ENCODE assay signal across 11 cellular contexts in genomic region chr10:113187066-113187777, GRCh38.
DNase-seq lines count a peak whose midpoint lies in the region; ATAC-seq and TF ChIP-seq lines count a peak whose summit lies in the region.
"Had no signal": no experiment of that assay in that cellular context is flagged by ENCODE, and none has a peak within 500 bp of the region (broad histone marks: within the 10 kb centered on the region; RNA-seq: fewer than 3 reads in every experiment).

No MANE protein-coding gene starts in this region.

- no peak overlapping the region for H3K27ac ChIP-seq in hepatocyte
- H3K27ac ChIP-seq: GM23248, vagina had no signal

- H3K27me3 ChIP-seq in hepatocyte, result no peaks in the 10 kb centered on the region
- H3K27me3 ChIP-seq: vagina had no signal

- in situ Hi-C loops in astrocyte of the spinal cord (cut with HindIII; ENCODE audit: low sequenced_read_pairs), result no loop called here

- TF ChIP-seq CTCF in astrocyte of the spinal cord (IDR thresholded peaks at IDR 0.05; ENCODE audit: low read depth, low read length) (no peak), hepatocyte (IDR thresholded peaks at IDR 0.05; ENCODE audit: poor library complexity) (no peak)

- H3K4me3 ChIP-seq in astrocyte of the spinal cord (ENCODE audit: low read depth, low read length), result no peak overlapping the region
- H3K4me3 ChIP-seq in hepatocyte, result no peak overlapping the region
- H3K4me3 ChIP-seq: GM23248, vagina had no signal

- no peak overlapping the region for H3K4me2 ChIP-seq in hepatocyte

- no peaks in the 10 kb centered on the region for H3K9me2 ChIP-seq in hepatocyte (replicated peaks; ENCODE audit: insufficient read depth)

- no peaks in the 10 kb centered on the region for H3K79me2 ChIP-seq in hepatocyte

- no peaks in the 10 kb centered on the region for H3K4me1 ChIP-seq in hepatocyte (ENCODE audit: insufficient read depth)
- H3K4me1 ChIP-seq: vagina had no signal

- 58% methylated on average over 10 of the region's 10 CpGs for WGBS in hepatocyte (ENCODE audit: low lambda C conversion rate, missing lambda C conversion rate)

- DNase-seq in NCI-H1105 treated with DMSO at 0.1 percent for 48 hours (lab: John Stamatoyannopoulos, UW), result peak; percentile 50
- peak; percentile 33 for DNase-seq in astrocyte of the spinal cord (ENCODE audit: low read depth, low spot score)
- peak; percentile 60 for DNase-seq in hepatocyte (ENCODE audit: low spot score)
- peak; percentile 4 for DNase-seq in renal cortical epithelial cell (ENCODE audit: low read depth)
- DNase-seq in NOMO-1 (lab: John Stamatoyannopoulos, UW; ENCODE audit: unreplicated experiment in 2 of 2), result no peak
- no peak for DNase-seq in GM03348 (ENCODE audit: low spot score)
- no peak for DNase-seq in retina
- DNase-seq: activated T-cell treated with anti-CD3 and anti-CD28 coated beads, Interleukin-2, amount 50 U/mL, for 4 hours; GM23248 had no signal

- H3K9me3 ChIP-seq in hepatocyte (ENCODE audit: low read depth), result no peaks in the 10 kb centered on the region
- H3K9me3 ChIP-seq: vagina had no signal

- no peak for ATAC-seq in HG02970 (IDR thresholded peaks at IDR 0.05; ENCODE audit: low FRiP score, unreplicated experiment)
- ATAC-seq: activated T-cell treated with anti-CD3 and anti-CD28 coated beads, Interleukin-2, amount 50 U/mL, for 4 hours had no signal

- no peaks in the 10 kb centered on the region for H4K20me1 ChIP-seq in hepatocyte (ENCODE audit: insufficient read depth, poor library complexity, severe bottlenecking)

- no peak overlapping the region for H2AFZ ChIP-seq in hepatocyte
- H2AFZ ChIP-seq: GM23248 had no signal

- H3K36me3 ChIP-seq in hepatocyte (replicated peaks; ENCODE audit: insufficient read depth, low read depth), result no peaks in the 10 kb centered on the region
- H3K36me3 ChIP-seq: vagina had no signal

Comparison
In these comparisons a context has a peak if more than half of its experiments do, and no peak if none do; other contexts are left out.
1. DNase-seq: peak in NCI-H1105 treated with DMSO at 0.1 percent for 48 hours (single experiment), astrocyte of the spinal cord (single experiment), hepatocyte (single experiment) and renal cortical epithelial cell (single experiment); none in NOMO-1 (0 of 2), GM03348 (single experiment) and retina (single experiment).